In the genomic region with DNA sequence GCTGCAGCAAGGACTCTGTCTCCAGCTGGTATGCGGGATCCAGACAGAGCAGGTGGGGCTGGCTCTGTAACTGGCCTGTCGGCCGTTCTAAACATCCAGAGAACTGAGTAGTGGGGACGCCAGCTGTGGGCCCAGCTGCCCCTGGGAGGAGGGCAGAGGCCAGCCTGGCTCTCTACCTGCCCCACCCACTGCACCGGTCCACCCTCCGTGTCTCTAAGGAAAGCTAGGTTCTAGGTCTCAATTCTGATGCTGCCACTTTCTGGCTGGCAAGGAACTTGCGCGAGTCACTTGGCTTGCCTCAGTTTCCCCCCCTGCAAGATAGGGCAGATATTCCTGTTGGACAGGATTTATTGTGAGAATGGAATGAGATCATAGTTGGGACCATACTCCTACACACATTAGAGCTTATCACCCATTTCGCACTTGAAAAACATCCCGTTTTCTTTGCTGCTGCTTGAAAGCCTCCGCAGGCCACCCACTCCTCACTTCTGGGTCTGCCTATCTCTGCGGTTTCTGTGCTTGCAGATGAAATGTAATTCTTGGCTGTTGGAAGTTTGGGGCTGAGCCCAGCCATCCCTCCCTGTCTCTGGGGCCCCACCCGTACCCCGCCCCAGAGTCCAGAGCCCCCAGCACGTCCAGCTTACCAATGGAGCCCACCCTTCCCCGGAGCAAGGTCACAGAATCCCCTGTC, we compare ENCODE assay signal across 22 cellular contexts.
DNase-seq lines count a peak whose midpoint lies in the region; ATAC-seq and TF ChIP-seq lines count a peak whose summit lies in the region.
"Had no signal": no experiment of that assay in that cellular context is flagged by ENCODE, and none has a peak within 500 bp of the region (broad histone marks: within the 10 kb centered on the region; RNA-seq: fewer than 3 reads in every experiment).

No MANE protein-coding gene starts in this region.

- ATAC-seq in effector memory CD8-positive, alpha-beta T cell (replicated peaks): no peak
- no peak for ATAC-seq in upper lobe of right lung
- ATAC-seq in stimulated activated naive CD8-positive, alpha-beta T cell treated with anti-CD3 and anti-CD28 coated beads, Interleukin-15, amount 100 ng/mL, for 72 hours: no peak
- ATAC-seq: esophagus mucosa, gastrocnemius medialis, left lobe of liver, pancreas, right lobe of liver had no signal

- no peak overlapping the region for H3K4me3 ChIP-seq in sigmoid colon
- no peak overlapping the region for H3K4me3 ChIP-seq in upper lobe of right lung
- H3K4me3 ChIP-seq: breast epithelium, gastrocnemius medialis, HAP-1, pancreas, right lobe of liver, transverse colon had no signal

- intact Hi-C loops in sigmoid colon (cut with DNase I): no loop called here
- intact Hi-C loops in upper lobe of right lung (cut with DNase I): no loop called here

- H3K36me3 ChIP-seq in sigmoid colon: no peaks in the 10 kb centered on the region
- no peaks in the 10 kb centered on the region for H3K36me3 ChIP-seq in upper lobe of right lung
- H3K36me3 ChIP-seq: breast epithelium, gastrocnemius medialis, HAP-1, pancreas, right lobe of liver, transverse colon had no signal

- peaks cover 41% of the 10 kb centered on the region for H3K36me3 Mint-ChIP-seq in effector memory CD8-positive, alpha-beta T cell (ENCODE audit: insufficient read depth)

- peak overlapping the region; percentile 93 to 96 for H3K27ac Mint-ChIP-seq in effector memory CD8-positive, alpha-beta T cell
- no peak overlapping the region for H3K27ac Mint-ChIP-seq in stimulated activated naive CD8-positive, alpha-beta T cell treated with anti-CD3 and anti-CD28 coated beads, Interleukin-15, amount 100 ng/mL, for 72 hours

- H3K27ac ChIP-seq in sigmoid colon: no peak overlapping the region
- H3K27ac ChIP-seq in upper lobe of right lung: no peak overlapping the region
- H3K27ac ChIP-seq: 22Rv1, breast epithelium, gastrocnemius medialis, pancreas, right lobe of liver, transverse colon had no signal

- TF ChIP-seq POLR2A in sigmoid colon (IDR thresholded peaks at IDR 0.05): no peak

- H3K4me1 ChIP-seq in sigmoid colon (no peaks in the 10 kb centered on the region), upper lobe of right lung (peaks cover 37% of the 10 kb centered on the region)
- H3K4me1 ChIP-seq: breast epithelium, pancreas had no signal

- WGBS in sigmoid colon, 2 donors: 60 to 84% methylated on average over 16 of the region's 16 CpGs

- H3K27me3 ChIP-seq in sigmoid colon (no peaks in the 10 kb centered on the region), upper lobe of right lung (no peaks in the 10 kb centered on the region)
- H3K27me3 ChIP-seq: breast epithelium, gastrocnemius medialis, pancreas, right lobe of liver, transverse colon had no signal

- in situ Hi-C loops in GM13977 (cut with MboI; ENCODE audit: low pct_unique_long_range_greater_than_20kb, low sequenced_read_pairs, unreplicated experiment): no loop called here

- H3K4me3 Mint-ChIP-seq in effector memory CD8-positive, alpha-beta T cell: peak overlapping the region; percentile 31 to 85
- H3K4me3 Mint-ChIP-seq in stimulated activated naive CD8-positive, alpha-beta T cell treated with anti-CD3 and anti-CD28 coated beads, Interleukin-15, amount 100 ng/mL, for 72 hours: no peak overlapping the region
- H3K4me3 Mint-ChIP-seq: stimulated activated naive CD8-positive, alpha-beta T cell treated with anti-CD3 and anti-CD28 coated beads, Interleukin-15, Interleukin-2, amounts not matched to agents 100 ng/mL and 50 ng/mL, for 24 hours had no signal

- H3K9me3 ChIP-seq in sigmoid colon (no peaks in the 10 kb centered on the region), upper lobe of right lung (no peaks in the 10 kb centered on the region)
- H3K9me3 ChIP-seq: breast epithelium, gastrocnemius medialis, HAP-1, pancreas, right lobe of liver, transverse colon had no signal

- no peak for TF ChIP-seq EP300 in sigmoid colon (IDR thresholded peaks at IDR 0.05)

- no peaks in the 10 kb centered on the region for H3K9me3 Mint-ChIP-seq in effector memory CD8-positive, alpha-beta T cell
- H3K9me3 Mint-ChIP-seq in stimulated activated naive CD8-positive, alpha-beta T cell treated with anti-CD3 and anti-CD28 coated beads, Interleukin-15, amount 100 ng/mL, for 72 hours: no peaks in the 10 kb centered on the region
- H3K9me3 Mint-ChIP-seq: stimulated activated naive CD8-positive, alpha-beta T cell treated with anti-CD3 and anti-CD28 coated beads, Interleukin-15, Interleukin-2, amounts not matched to agents 100 ng/mL and 50 ng/mL, for 24 hours had no signal

- H3K4me1 Mint-ChIP-seq in effector memory CD8-positive, alpha-beta T cell (ENCODE audit: low read depth in 2 of 2): peaks cover 86 to 91% of the 10 kb centered on the region in 2 donors
- peaks cover 100% of the 10 kb centered on the region for H3K4me1 Mint-ChIP-seq in stimulated activated naive CD8-positive, alpha-beta T cell treated with anti-CD3 and anti-CD28 coated beads, Interleukin-15, amount 100 ng/mL, for 72 hours

- DNase-seq in DMS 273 (lab: John Stamatoyannopoulos, UW; ENCODE audit: unreplicated experiment) (peak; percentile 27), DMS 273 treated with DMSO at 0.1 percent for 48 hours (lab: John Stamatoyannopoulos, UW) (no peak), OCI-M1 (lab: John Stamatoyannopoulos, UW) (peak; percentile 88), sigmoid colon (peak; percentile 59), upper lobe of right lung (no peak), GM13977 (ENCODE audit: low spot score) (no peak)
- no peak for DNase-seq in effector memory CD8-positive, alpha-beta T cell
- DNase-seq in stimulated activated naive CD8-positive, alpha-beta T cell treated with anti-CD3 and anti-CD28 coated beads, Interleukin-15, amount 100 ng/mL, for 72 hours: no peak
- DNase-seq: activated CD8-positive, alpha-beta memory T cell treated with anti-CD3 and anti-CD28 coated beads for 24 hours; C1 segment of cervical spinal cord; gastrocnemius medialis; NCI-H1105 treated with DMSO at 0.1 percent for 48 hours; T-helper 1 cell; transverse colon had no signal

- no peaks in the 10 kb centered on the region for H3K27me3 Mint-ChIP-seq in effector memory CD8-positive, alpha-beta T cell
- no peaks in the 10 kb centered on the region for H3K27me3 Mint-ChIP-seq in stimulated activated naive CD8-positive, alpha-beta T cell treated with anti-CD3 and anti-CD28 coated beads, Interleukin-15, amount 100 ng/mL, for 72 hours
- H3K27me3 Mint-ChIP-seq: stimulated activated naive CD8-positive, alpha-beta T cell treated with anti-CD3 and anti-CD28 coated beads, Interleukin-15, Interleukin-2, amounts not matched to agents 100 ng/mL and 50 ng/mL, for 24 hours had no signal

- TF ChIP-seq CTCF in sigmoid colon (IDR thresholded peaks at IDR 0.05): no peak
- no peak for TF ChIP-seq CTCF in upper lobe of right lung (IDR thresholded peaks at IDR 0.05)
- no peak for TF ChIP-seq CTCF in GM13977 (IDR thresholded peaks at IDR 0.05; ENCODE audit: extremely low read depth, insufficient read depth, missing control alignments)

Comparison
In these comparisons a context has a peak if more than half of its experiments do, and no peak if none do; other contexts are left out.
1. DNase-seq: peak in DMS 273 (single experiment), OCI-M1 (single experiment) and sigmoid colon (single experiment); none in DMS 273 treated with DMSO at 0.1 percent for 48 hours (single experiment), effector memory CD8-positive, alpha-beta T cell (0 of 3), upper lobe of right lung (single experiment), GM13977 (single experiment) and stimulated activated naive CD8-positive, alpha-beta T cell treated with anti-CD3 and anti-CD28 coated beads, Interleukin-15, amount 100 ng/mL, for 72 hours (0 of 2).
2. H3K27ac Mint-ChIP-seq: peak in effector memory CD8-positive, alpha-beta T cell (2 of 2); none in stimulated activated naive CD8-positive, alpha-beta T cell treated with anti-CD3 and anti-CD28 coated beads, Interleukin-15, amount 100 ng/mL, for 72 hours (0 of 2).
3. H3K4me3 Mint-ChIP-seq: peak in effector memory CD8-positive, alpha-beta T cell (2 of 2); none in stimulated activated naive CD8-positive, alpha-beta T cell treated with anti-CD3 and anti-CD28 coated beads, Interleukin-15, amount 100 ng/mL, for 72 hours (0 of 2).